Comparison of ENCODE assay signal across 13 cellular contexts in the genomic region with DNA sequence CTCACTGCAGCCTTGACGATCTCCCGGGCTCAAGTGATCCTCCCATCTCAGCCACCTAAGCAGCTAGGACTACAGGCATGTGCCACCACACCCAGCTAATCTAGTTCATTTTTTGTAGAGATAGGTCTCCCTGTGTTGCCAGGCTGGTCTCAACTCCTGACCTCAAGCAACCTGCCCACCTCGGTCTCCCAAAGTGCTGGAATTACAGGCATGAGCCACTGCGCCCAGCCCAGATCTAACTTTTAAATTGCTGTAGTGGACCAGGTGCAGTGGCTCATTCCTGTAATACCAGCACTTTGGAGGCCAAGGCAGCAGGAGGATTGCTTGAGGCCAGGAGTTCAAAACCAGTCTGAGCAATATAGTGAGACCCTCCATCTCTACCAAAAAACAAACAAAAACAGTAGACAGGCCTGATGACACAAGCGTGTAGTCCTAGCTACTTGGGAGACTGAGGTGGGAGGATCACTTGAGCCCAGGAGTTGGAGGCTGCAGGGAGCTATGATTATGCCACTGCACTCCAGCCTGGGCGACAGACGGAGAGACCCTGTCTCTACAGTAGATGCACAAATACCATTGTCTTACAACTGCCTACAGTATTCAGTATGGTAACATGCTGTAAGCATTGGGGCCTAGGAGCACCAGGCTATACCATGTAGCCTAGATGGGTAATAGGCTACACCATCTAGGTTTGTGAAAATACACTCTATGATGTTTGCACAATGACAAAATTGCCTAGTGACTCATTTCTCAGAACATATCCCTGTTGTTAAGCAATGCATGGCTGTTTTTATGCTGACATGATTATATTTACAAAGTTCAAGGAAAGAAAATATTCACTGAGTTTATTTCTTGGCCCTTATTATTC. TPM values are rescaled to one million over a fixed set of nuclear protein-coding genes. Genes with fewer than 3 reads are reported as not detected.
DNase-seq lines count a peak whose midpoint lies in the region; ATAC-seq lines count a peak whose summit lies in the region.
"Had no signal": no experiment of that assay in that cellular context is flagged by ENCODE, and none has a peak within 500 bp of the region (broad histone marks: within the 10 kb centered on the region; RNA-seq: fewer than 3 reads in every experiment).

No MANE protein-coding gene starts in this region.

- H3K27ac ChIP-seq in BLaER1, result no peak overlapping the region; the same call in 1 of the 2 replicates
- H3K27ac ChIP-seq: uterus, WERI-Rb-1 had no signal

- H3K4me1 Mint-ChIP-seq in IgD-negative memory B cell, result peaks cover 38 to 50% (median 42%) of the 10 kb centered on the region in 3 donors
- H3K4me1 Mint-ChIP-seq in activated T-helper 17 cell treated with anti-CD3 and anti-CD28 coated beads, Interleukin-2, amount 50 U/mL, for 72 hours, result peaks cover 39% of the 10 kb centered on the region

- H3K4me1 ChIP-seq in BLaER1, result peaks cover 81% of the 10 kb centered on the region
- H3K4me1 ChIP-seq: uterus had no signal

- peak overlapping the region; percentile 98 for H3K4me2 ChIP-seq in BLaER1

- peak overlapping the region in 1 of 3 donors; percentile 47 for H3K27ac Mint-ChIP-seq in IgD-negative memory B cell
- peak overlapping the region; percentile 94 for H3K27ac Mint-ChIP-seq in activated T-helper 17 cell treated with anti-CD3 and anti-CD28 coated beads, Interleukin-2, amount 50 U/mL, for 72 hours

- H3K27me3 Mint-ChIP-seq in IgD-negative memory B cell, result no peaks in the 10 kb centered on the region
- H3K27me3 Mint-ChIP-seq in activated T-helper 17 cell treated with anti-CD3 and anti-CD28 coated beads, Interleukin-2, amount 50 U/mL, for 72 hours, result no peaks in the 10 kb centered on the region

- H3K9me3 Mint-ChIP-seq in IgD-negative memory B cell, result peaks cover 0 to 2% (median 0%) of the 10 kb centered on the region in 3 donors
- no peaks in the 10 kb centered on the region for H3K9me3 Mint-ChIP-seq in activated T-helper 17 cell treated with anti-CD3 and anti-CD28 coated beads, Interleukin-2, amount 50 U/mL, for 72 hours

- H3K9me3 ChIP-seq in BLaER1, result no peaks in the 10 kb centered on the region
- H3K9me3 ChIP-seq: uterus had no signal

- H4K20me1 ChIP-seq in BLaER1, result no peaks in the 10 kb centered on the region

- no peaks in the 10 kb centered on the region for H3K27me3 ChIP-seq in BLaER1
- H3K27me3 ChIP-seq: uterus had no signal

- H3K4me3 Mint-ChIP-seq in IgD-negative memory B cell, result peak overlapping the region in 3 of 4 donors; percentile 63 to 96 (median 93)
- peak overlapping the region; percentile 90 for H3K4me3 Mint-ChIP-seq in activated T-helper 17 cell treated with anti-CD3 and anti-CD28 coated beads, Interleukin-2, amount 50 U/mL, for 72 hours

- H3K36me3 ChIP-seq in BLaER1, result no peaks in the 10 kb centered on the region
- H3K36me3 ChIP-seq: uterus, WERI-Rb-1 had no signal

- peak; percentile 36 for ATAC-seq in activated T-helper 17 cell treated with anti-CD3 and anti-CD28 coated beads, Interleukin-2, amount 50 U/mL, for 72 hours (replicated peaks)
- peak; percentile 77 for ATAC-seq in left colon

- no peak overlapping the region for H3K4me3 ChIP-seq in BLaER1
- H3K4me3 ChIP-seq: uterus had no signal

- peaks cover 2% of the 10 kb centered on the region for H3K36me3 Mint-ChIP-seq in IgD-negative memory B cell
- H3K36me3 Mint-ChIP-seq in activated T-helper 17 cell treated with anti-CD3 and anti-CD28 coated beads, Interleukin-2, amount 50 U/mL, for 72 hours (ENCODE audit: low read depth), result peaks cover 33% of the 10 kb centered on the region

- H3K9ac ChIP-seq in BLaER1, result no peak overlapping the region

- intact Hi-C loops in left colon (cut with DNase I, micrococcal nuclease), result loop anchor here in 1 of 2 donors (10.0 kb wide), 1 partner anchor 83 kb away; the partner anchor contains the start of genes CREB3 and TLN1

- DNase-seq in left colon, result peak; percentile 38 to 50
- no peak for DNase-seq in glomerular visceral epithelial cell (ENCODE audit: extremely low spot score)
- DNase-seq in GF-D8 (lab: John Stamatoyannopoulos, UW), result no peak
- DNase-seq in stimulated activated CD4-positive, alpha-beta T cell treated with anti-CD3 and anti-CD28 coated beads, Interleukin-4, amount 100 ng/mL, for 4 hours, result no peak
- DNase-seq in retina, result no peak
- DNase-seq: NCI-H2171; stimulated activated CD4-positive, alpha-beta T cell treated with anti-CD3 and anti-CD28 coated beads, Interleukin-12 subunit alpha, Interleukin-12 subunit beta, amount 100 ng/mL, for 4 hours; uterus; WERI-Rb-1 had no signal

RNA-seq across cellular contexts. Expression of gene SIT1, which starts 1.5 kb away (rescaled TPM):
- polyA plus RNA-seq in IgD-negative memory B cell, result 188 TPM
- 100 to 1,000 TPM in 1 of 2 donors, 10 to 100 TPM in 1; 97.0 to 135 TPM for total RNA-seq in activated T-helper 17 cell treated with anti-CD3 and anti-CD28 coated beads, Interleukin-2, amount 50 U/mL, for 72 hours
- total RNA-seq in left colon, result 1 to 10 TPM in 1 of 2 donors, under 1 TPM in 1; 0.46 to 1.4 TPM
- total RNA-seq: dermis microvascular lymphatic vessel endothelial cell had no signal

RNA-seq across cellular contexts. Expression of gene RMRP, which starts 5.6 kb away (rescaled TPM):
- 30.5 TPM for polyA plus RNA-seq in IgD-negative memory B cell
- over 10,000 TPM in 1 of 2 donors, 1,000 to 10,000 TPM in 1; 5,785 to 10,768 TPM for total RNA-seq in activated T-helper 17 cell treated with anti-CD3 and anti-CD28 coated beads, Interleukin-2, amount 50 U/mL, for 72 hours
- total RNA-seq in left colon, result over 10,000 TPM; 19,198 to 30,979 TPM

RNA-seq across cellular contexts. Expression of gene CCDC107, which starts 5.9 kb away (rescaled TPM):
- 77.4 TPM for polyA plus RNA-seq in IgD-negative memory B cell
- 10 to 100 TPM; 17.5 to 19.8 TPM for total RNA-seq in activated T-helper 17 cell treated with anti-CD3 and anti-CD28 coated beads, Interleukin-2, amount 50 U/mL, for 72 hours
- 10 to 100 TPM; 25.0 to 33.1 TPM for total RNA-seq in left colon

RNA-seq across cellular contexts. Expression of gene ARHGEF39, which starts 12.8 kb away (rescaled TPM):
- polyA plus RNA-seq in IgD-negative memory B cell, result 0.64 TPM
- total RNA-seq in activated T-helper 17 cell treated with anti-CD3 and anti-CD28 coated beads, Interleukin-2, amount 50 U/mL, for 72 hours, result 10 to 100 TPM in 1 of 2 donors, 1 to 10 TPM in 1; 9.4 to 16.1 TPM
- 1 to 10 TPM; 5.2 to 7.6 TPM for total RNA-seq in left colon

RNA-seq across cellular contexts. Expression of gene CA9, which starts 21.5 kb away (rescaled TPM):
- polyA plus RNA-seq in IgD-negative memory B cell, result not detected
- total RNA-seq in activated T-helper 17 cell treated with anti-CD3 and anti-CD28 coated beads, Interleukin-2, amount 50 U/mL, for 72 hours, result 10 to 100 TPM in 1 of 2 donors, under 1 TPM in 1; 0.89 to 31.7 TPM
- under 1 TPM; 0.56 to 0.89 TPM for total RNA-seq in left colon

Comparison
In these comparisons a context has a peak if more than half of its experiments do, and no peak if none do; other contexts are left out.
1. DNase-seq: peak in left colon (2 of 2); none in glomerular visceral epithelial cell (single experiment), GF-D8 (single experiment), stimulated activated CD4-positive, alpha-beta T cell treated with anti-CD3 and anti-CD28 coated beads, Interleukin-4, amount 100 ng/mL, for 4 hours (0 of 2) and retina (single experiment).
2. RNA of gene SIT1, which starts 1.5 kb away (total RNA-seq): 97.0 to 135 TPM in activated T-helper 17 cell treated with anti-CD3 and anti-CD28 coated beads, Interleukin-2, amount 50 U/mL, for 72 hours; 0.46 to 1.4 TPM in left colon; every median in the first group is over 10 times any median in the second.